ENCODE assay signal across 8 cellular contexts in genomic region chr1:26697978-26698849, GRCh38. TPM values are rescaled to one million over a fixed set of nuclear protein-coding genes. Genes with fewer than 3 reads are reported as not detected.
DNase-seq lines count a peak whose midpoint lies in the region; ATAC-seq and TF ChIP-seq lines count a peak whose summit lies in the region.

No MANE protein-coding gene starts in this region.

- peak; percentile 44 to 77 (median 74) for TF ChIP-seq POLR2A in body of pancreas (IDR thresholded peaks at IDR 0.05)

- ATAC-seq in body of pancreas, result peak; percentile 54

- H3K27ac ChIP-seq in SJCRH30 (peak overlapping the region; percentile 93), body of pancreas (peak overlapping the region; percentile 96 to 99 (median 96))

- intact Hi-C loops in body of pancreas (cut with DNase I), result no loop called here

- TF ChIP-seq CTCF in body of pancreas (IDR thresholded peaks at IDR 0.05), result no peak
- no peak for TF ChIP-seq CTCF in retinal pigment epithelial cell (conservative IDR thresholded peaks at IDR 0.05; ENCODE audit: low read depth, low read length)

- H3K4me1 ChIP-seq in SJCRH30 (peaks cover 56% of the 10 kb centered on the region), body of pancreas (peaks cover 72% of the 10 kb centered on the region)

- H3K4me3 ChIP-seq in SJCRH30 (peak overlapping the region; percentile 96), body of pancreas (peak overlapping the region; percentile 48 to 94), retinal pigment epithelial cell (ENCODE audit: low read length) (peak overlapping the region; percentile 77)

- H3K36me3 ChIP-seq in SJCRH30, result 0 out of 2 replicates have a peak, but pooled peaks cover 4% of the 10 kb centered on the region
- H3K36me3 ChIP-seq in body of pancreas (replicated peaks in 1 of 2; ENCODE audit: insufficient read depth in 1 of 2, low read depth in 2 of 2), result no peaks in the 10 kb centered on the region

- H3K9me3 ChIP-seq in SJCRH30 (replicated peaks) (no peaks in the 10 kb centered on the region), body of pancreas (no peaks in the 10 kb centered on the region)

- WGBS in body of pancreas, 2 donors, result 0 to 1% methylated on average over 1 to 8 of the region's 8 CpGs

- H3K27me3 ChIP-seq in SJCRH30 (no peaks in the 10 kb centered on the region), body of pancreas (no peaks in the 10 kb centered on the region)

- peak; percentile 18 for DNase-seq in stimulated activated CD8-positive, alpha-beta memory T cell treated with anti-CD3 and anti-CD28 coated beads, Interleukin-12 subunit alpha, Interleukin-12 subunit beta, amount 100 ng/mL, for 4 hours (ENCODE audit: low read depth)
- no peak for DNase-seq in stimulated activated CD8-positive, alpha-beta memory T cell treated with anti-CD3 and anti-CD28 coated beads, Interleukin-4, amount 100 ng/mL, for 48 hours
- DNase-seq in NCI-H1092 (lab: John Stamatoyannopoulos, UW) (peak; percentile 41), SJCRH30 (peak; percentile 80 to 93), body of pancreas (peak; percentile 42 to 81 (median 64)), hypothalamus (lab: John Stamatoyannopoulos, UW) (peak in 33 of 51 donors; percentile 4 to 83 (median 30)), retinal pigment epithelial cell (ENCODE audit: low read depth) (peak; percentile 84), GM19238 (ENCODE audit: insufficient read length, low spot score) (no peak)

RNA-seq across cellular contexts. Expression of gene ARID1A, which starts 2.4 kb away (rescaled TPM):
- 57.3 and 57.9 TPM in 2 replicates for total RNA-seq in SJCRH30 (2014; rRNA removed; shearing (Covaris generic))
- total RNA-seq in body of pancreas, result 10 to 100 TPM; 23.7 to 25.9 TPM

Comparison
In these comparisons a context has a peak if more than half of its experiments do, and no peak if none do; other contexts are left out.
1. DNase-seq: peak in stimulated activated CD8-positive, alpha-beta memory T cell treated with anti-CD3 and anti-CD28 coated beads, Interleukin-12 subunit alpha, Interleukin-12 subunit beta, amount 100 ng/mL, for 4 hours (single experiment), NCI-H1092 (single experiment), SJCRH30 (2 of 2), body of pancreas (4 of 4), hypothalamus (33 of 51) and retinal pigment epithelial cell (single experiment); none in stimulated activated CD8-positive, alpha-beta memory T cell treated with anti-CD3 and anti-CD28 coated beads, Interleukin-4, amount 100 ng/mL, for 48 hours (single experiment) and GM19238 (single experiment).
2. Peak in every context shown above with its lines, with median percentiles within 50 percentile points of each other: H3K4me3 ChIP-seq.